In genomic region chr9:135077497-135078200, GRCh38 we compare ENCODE assay signal across 11 cellular contexts. TPM values are rescaled to one million over a fixed set of nuclear protein-coding genes. Genes with fewer than 3 reads are reported as not detected.
DNase-seq lines count a peak whose midpoint lies in the region; ATAC-seq and TF ChIP-seq lines count a peak whose summit lies in the region.
"Had no signal": no experiment of that assay in that cellular context is flagged by ENCODE, and none has a peak within 500 bp of the region (broad histone marks: within the 10 kb centered on the region; RNA-seq: fewer than 3 reads in every experiment).

No MANE protein-coding gene starts in this region.

- no peak overlapping the region for H3K27ac Mint-ChIP-seq in activated CD8-positive, alpha-beta memory T cell treated with anti-CD3 and anti-CD28 coated beads, Interleukin-2, amount 10 ng/mL, durations not matched to agents 7 days and 5 days
- H3K27ac Mint-ChIP-seq: activated CD4-positive, alpha-beta T cell treated with anti-CD3 and anti-CD28 coated beads, Interleukin-2, amount 10 ng/mL, durations not matched to agents 7 days and 5 days had no signal

- H3K4me2 ChIP-seq in PC-3 (ENCODE audit: low read length), result no peak overlapping the region

- H3K9me3 Mint-ChIP-seq in activated CD8-positive, alpha-beta memory T cell treated with anti-CD3 and anti-CD28 coated beads, Interleukin-2, amount 10 ng/mL, durations not matched to agents 7 days and 5 days (ENCODE audit: low read depth), result no peaks in the 10 kb centered on the region
- H3K9me3 Mint-ChIP-seq: activated CD4-positive, alpha-beta T cell treated with anti-CD3 and anti-CD28 coated beads, Interleukin-2, amount 10 ng/mL, durations not matched to agents 7 days and 5 days had no signal

- H3K4me3 ChIP-seq in PC-3 (ENCODE audit: low read length) (no peak overlapping the region), fibroblast of the aortic adventitia (ENCODE audit: low read depth, low read length) (no peak overlapping the region)

- H3K4me1 ChIP-seq in PC-3 (ENCODE audit: insufficient read depth, low read length), result no peaks in the 10 kb centered on the region

- peaks cover 15% of the 10 kb centered on the region for H3K27me3 Mint-ChIP-seq in activated CD8-positive, alpha-beta memory T cell treated with anti-CD3 and anti-CD28 coated beads, Interleukin-2, amount 10 ng/mL, durations not matched to agents 7 days and 5 days

- no peak overlapping the region for H3K4me3 Mint-ChIP-seq in activated CD8-positive, alpha-beta memory T cell treated with anti-CD3 and anti-CD28 coated beads, Interleukin-2, amount 10 ng/mL, durations not matched to agents 7 days and 5 days
- H3K4me3 Mint-ChIP-seq: activated CD4-positive, alpha-beta T cell treated with anti-CD3 and anti-CD28 coated beads, Interleukin-2, amount 10 ng/mL, durations not matched to agents 7 days and 5 days had no signal

- H3F3A ChIP-seq in PC-3 (ENCODE audit: low read length, unreplicated experiment), result no peaks in the 10 kb centered on the region

- H3K36me3 ChIP-seq in PC-3 (ENCODE audit: low read depth, low read length), result no peaks in the 10 kb centered on the region

- no peaks in the 10 kb centered on the region for H3K9me3 ChIP-seq in PC-3 (ENCODE audit: low read length)

- no peaks in the 10 kb centered on the region for H3K4me1 Mint-ChIP-seq in activated CD8-positive, alpha-beta memory T cell treated with anti-CD3 and anti-CD28 coated beads, Interleukin-2, amount 10 ng/mL, durations not matched to agents 7 days and 5 days
- H3K4me1 Mint-ChIP-seq: activated CD4-positive, alpha-beta T cell treated with anti-CD3 and anti-CD28 coated beads, Interleukin-2, amount 10 ng/mL, durations not matched to agents 7 days and 5 days had no signal

- peak; percentile 53 for DNase-seq in activated CD8-positive, alpha-beta memory T cell treated with anti-CD3 and anti-CD28 coated beads, Interleukin-2, amount 50 U/mL, for 48 hours
- no peak for DNase-seq in activated CD8-positive, alpha-beta memory T cell treated with anti-CD3 and anti-CD28 coated beads, Interleukin-2, amount 10 ng/mL, durations not matched to agents 7 days and 5 days
- DNase-seq in PC-3, result peak; percentile 3
- DNase-seq in fibroblast of the aortic adventitia (ENCODE audit: low read depth), result peak; percentile 3
- DNase-seq in stimulated activated CD8-positive, alpha-beta memory T cell treated with anti-CD3 and anti-CD28 coated beads, Interleukin-4, amount 100 ng/mL, for 48 hours, result peak; percentile 35
- DNase-seq in NCI-H2081 treated with DMSO at 0.1 percent for 48 hours (lab: John Stamatoyannopoulos, UW), result no peak
- DNase-seq in NCI-H187 treated with DMSO at 0.1 percent for 48 hours (lab: John Stamatoyannopoulos, UW), result no peak
- no peak for DNase-seq in NCI-H128 (lab: John Stamatoyannopoulos, UW; ENCODE audit: unreplicated experiment)
- DNase-seq: activated CD4-positive, alpha-beta T cell treated with anti-CD3 and anti-CD28 coated beads, Interleukin-2, amount 10 ng/mL, durations not matched to agents 7 days and 5 days; effector memory CD4-positive, alpha-beta T cell; stimulated activated CD4-positive, alpha-beta T cell treated with anti-CD3 and anti-CD28 coated beads, Interleukin-4, amount 100 ng/mL, for 4 hours had no signal

- no peaks in the 10 kb centered on the region for H3K9me2 ChIP-seq in PC-3 (replicated peaks; ENCODE audit: low read length)

- no peak for TF ChIP-seq CTCF in PC-3 (conservative IDR thresholded peaks at IDR 0.05; ENCODE audit: low read depth, low read length)
- no peak for TF ChIP-seq CTCF in fibroblast of the aortic adventitia (IDR thresholded peaks at IDR 0.05; ENCODE audit: insufficient read depth, low read length)

- intact Hi-C loops in PC-3 (cut with micrococcal nuclease), result no loop called here

- no peak overlapping the region for H3K27ac ChIP-seq in PC-3 (ENCODE audit: low read length)

- H3K36me3 Mint-ChIP-seq in activated CD8-positive, alpha-beta memory T cell treated with anti-CD3 and anti-CD28 coated beads, Interleukin-2, amount 10 ng/mL, durations not matched to agents 7 days and 5 days, result no peaks in the 10 kb centered on the region

- no peaks in the 10 kb centered on the region for H3K79me2 ChIP-seq in PC-3 (ENCODE audit: low read length)

- no peak for ATAC-seq in activated CD8-positive, alpha-beta memory T cell treated with anti-CD3 and anti-CD28 coated beads, Interleukin-2, amount 10 ng/mL, durations not matched to agents 7 days and 5 days
- ATAC-seq in PC-3, result no peak

- H3K9ac ChIP-seq in PC-3 (ENCODE audit: low read length), result no peak overlapping the region

- H3K27me3 ChIP-seq in PC-3 (ENCODE audit: low read length), result 0 out of 2 replicates have a peak, but pooled peaks cover 2% of the 10 kb centered on the region

- no TSS peak for BruUV-seq in PC-3 (replicated peaks; lab: Mats Ljungman, UMichigan)

- H2AFZ ChIP-seq in PC-3 (ENCODE audit: low read length), result no peak overlapping the region

- CTCF ChIA-PET in activated CD8-positive, alpha-beta memory T cell treated with anti-CD3 and anti-CD28 coated beads, Interleukin-2, amount 10 ng/mL, durations not matched to agents 7 days and 5 days (lab: Charles Lee), result no interaction called here
- CTCF ChIA-PET in PC-3 (lab: Charles Lee), result no interaction called here

- no peaks in the 10 kb centered on the region for H4K20me1 ChIP-seq in PC-3 (ENCODE audit: low read length)

- POLR2A ChIA-PET in PC-3 (lab: Charles Lee; ENCODE audit: unreplicated experiment), result no interaction called here

RNA-seq across cellular contexts. Expression of gene OLFM1, which starts 9.8 kb away (rescaled TPM):
- under 1 TPM in 1 of 2 experiments, not detected in 1; 0.30 TPM for total RNA-seq in activated CD8-positive, alpha-beta memory T cell treated with anti-CD3 and anti-CD28 coated beads, Interleukin-2, amount 10 ng/mL, durations not matched to agents 7 days and 5 days
- total RNA-seq in PC-3 (2014; rRNA removed) (0.44 TPM in 1 of 2 replicates, not detected in the other), fibroblast of the aortic adventitia (ENCODE audit: low replicate concordance) (0.81 and 1.5 TPM in 2 replicates)
- total RNA-seq: activated CD4-positive, alpha-beta T cell treated with anti-CD3 and anti-CD28 coated beads, Interleukin-2, amount 10 ng/mL, durations not matched to agents 7 days and 5 days had no signal

Comparison
In these comparisons a context has a peak if more than half of its experiments do, and no peak if none do; other contexts are left out.
1. DNase-seq: peak in activated CD8-positive, alpha-beta memory T cell treated with anti-CD3 and anti-CD28 coated beads, Interleukin-2, amount 50 U/mL, for 48 hours (single experiment), PC-3 (single experiment), fibroblast of the aortic adventitia (single experiment) and stimulated activated CD8-positive, alpha-beta memory T cell treated with anti-CD3 and anti-CD28 coated beads, Interleukin-4, amount 100 ng/mL, for 48 hours (single experiment); none in activated CD8-positive, alpha-beta memory T cell treated with anti-CD3 and anti-CD28 coated beads, Interleukin-2, amount 10 ng/mL, durations not matched to agents 7 days and 5 days (single experiment), NCI-H2081 treated with DMSO at 0.1 percent for 48 hours (single experiment), NCI-H187 treated with DMSO at 0.1 percent for 48 hours (single experiment) and NCI-H128 (single experiment).